In the genomic region with DNA sequence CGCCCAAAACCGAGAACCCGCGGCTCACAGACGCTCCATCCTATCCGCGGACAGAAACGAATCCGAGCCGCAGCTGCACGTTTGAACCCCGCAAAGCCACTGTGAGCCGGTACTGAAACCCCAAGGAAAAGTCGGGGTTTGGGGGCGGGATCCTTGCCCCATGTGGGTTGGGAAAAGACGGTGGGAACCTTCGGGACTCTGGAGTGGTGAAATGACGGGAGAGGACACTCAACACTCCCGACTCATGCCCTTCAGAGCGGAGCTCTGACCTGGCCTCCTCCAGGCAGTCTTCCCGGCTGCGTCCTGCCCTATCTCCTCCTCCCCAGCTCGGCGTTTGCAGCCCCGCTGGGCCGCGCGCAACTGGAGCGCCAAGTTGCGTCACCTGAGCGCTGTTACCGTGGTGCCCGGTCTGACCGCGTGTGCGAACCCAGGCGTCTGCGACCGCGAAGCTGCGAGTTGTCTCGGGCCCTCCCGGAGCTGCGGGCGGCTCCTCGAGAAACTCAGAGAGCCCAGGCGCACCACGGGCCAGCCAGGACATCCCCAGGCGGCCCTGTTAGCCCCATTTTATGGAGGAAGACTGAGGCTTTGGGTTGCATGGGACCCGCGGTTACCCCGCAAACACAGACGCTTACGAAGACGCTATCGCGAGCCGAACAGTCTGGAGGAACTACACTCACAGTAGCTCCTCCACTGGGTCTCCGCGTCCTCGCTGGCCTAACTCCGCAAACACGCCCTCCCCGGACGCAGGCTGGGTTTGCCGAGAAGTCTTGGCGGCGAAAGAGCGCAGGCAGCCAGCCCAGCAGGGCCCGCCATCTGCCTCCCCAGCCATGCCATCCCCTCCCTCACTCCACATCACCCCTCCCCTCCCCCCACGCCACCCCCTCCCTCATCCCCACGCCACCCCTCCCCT, we compare ENCODE assay signal across 3 cellular contexts.
TF ChIP-seq lines count a peak whose summit lies in the region.

No MANE protein-coding gene starts in this region.

TF ChIP-seq in SK-N-SH, 30 proteins besides CTCF, POLR2A, EP300 and RAD21:
- no peak for TF ChIP-seq RFX5 (IDR thresholded peaks at IDR 0.05; ENCODE audit: low read length)
- TF ChIP-seq TEAD4 (IDR thresholded peaks at IDR 0.05; ENCODE audit: borderline replicate concordance, insufficient read depth): no peak
- TF ChIP-seq, protein P1, sequence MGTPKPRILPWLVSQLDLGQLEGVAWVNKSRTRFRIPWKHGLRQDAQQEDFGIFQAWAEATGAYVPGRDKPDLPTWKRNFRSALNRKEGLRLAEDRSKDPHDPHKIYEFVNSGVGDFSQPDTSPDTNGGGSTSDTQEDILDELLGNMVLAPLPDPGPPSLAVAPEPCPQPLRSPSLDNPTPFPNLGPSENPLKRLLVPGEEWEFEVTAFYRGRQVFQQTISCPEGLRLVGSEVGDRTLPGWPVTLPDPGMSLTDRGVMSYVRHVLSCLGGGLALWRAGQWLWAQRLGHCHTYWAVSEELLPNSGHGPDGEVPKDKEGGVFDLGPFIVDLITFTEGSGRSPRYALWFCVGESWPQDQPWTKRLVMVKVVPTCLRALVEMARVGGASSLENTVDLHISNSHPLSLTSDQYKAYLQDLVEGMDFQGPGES (IDR thresholded peaks at IDR 0.05; ENCODE audit: low read depth, low read length): no peak
- TF ChIP-seq SMC3 (IDR thresholded peaks at IDR 0.05; ENCODE audit: low read depth, low read length): no peak
- TF ChIP-seq GATA2 (CRISPR knock-in tag; IDR thresholded peaks at IDR 0.05): no peak
- no peak for TF ChIP-seq TCF12 (IDR thresholded peaks at IDR 0.05)
- no peak for TF ChIP-seq POLR2AphosphoS5 (IDR thresholded peaks at IDR 0.05; ENCODE audit: low read depth, low read length)
- no peak for TF ChIP-seq MXI1 (IDR thresholded peaks at IDR 0.05; ENCODE audit: low read depth, low read length)
- TF ChIP-seq, protein P2, sequence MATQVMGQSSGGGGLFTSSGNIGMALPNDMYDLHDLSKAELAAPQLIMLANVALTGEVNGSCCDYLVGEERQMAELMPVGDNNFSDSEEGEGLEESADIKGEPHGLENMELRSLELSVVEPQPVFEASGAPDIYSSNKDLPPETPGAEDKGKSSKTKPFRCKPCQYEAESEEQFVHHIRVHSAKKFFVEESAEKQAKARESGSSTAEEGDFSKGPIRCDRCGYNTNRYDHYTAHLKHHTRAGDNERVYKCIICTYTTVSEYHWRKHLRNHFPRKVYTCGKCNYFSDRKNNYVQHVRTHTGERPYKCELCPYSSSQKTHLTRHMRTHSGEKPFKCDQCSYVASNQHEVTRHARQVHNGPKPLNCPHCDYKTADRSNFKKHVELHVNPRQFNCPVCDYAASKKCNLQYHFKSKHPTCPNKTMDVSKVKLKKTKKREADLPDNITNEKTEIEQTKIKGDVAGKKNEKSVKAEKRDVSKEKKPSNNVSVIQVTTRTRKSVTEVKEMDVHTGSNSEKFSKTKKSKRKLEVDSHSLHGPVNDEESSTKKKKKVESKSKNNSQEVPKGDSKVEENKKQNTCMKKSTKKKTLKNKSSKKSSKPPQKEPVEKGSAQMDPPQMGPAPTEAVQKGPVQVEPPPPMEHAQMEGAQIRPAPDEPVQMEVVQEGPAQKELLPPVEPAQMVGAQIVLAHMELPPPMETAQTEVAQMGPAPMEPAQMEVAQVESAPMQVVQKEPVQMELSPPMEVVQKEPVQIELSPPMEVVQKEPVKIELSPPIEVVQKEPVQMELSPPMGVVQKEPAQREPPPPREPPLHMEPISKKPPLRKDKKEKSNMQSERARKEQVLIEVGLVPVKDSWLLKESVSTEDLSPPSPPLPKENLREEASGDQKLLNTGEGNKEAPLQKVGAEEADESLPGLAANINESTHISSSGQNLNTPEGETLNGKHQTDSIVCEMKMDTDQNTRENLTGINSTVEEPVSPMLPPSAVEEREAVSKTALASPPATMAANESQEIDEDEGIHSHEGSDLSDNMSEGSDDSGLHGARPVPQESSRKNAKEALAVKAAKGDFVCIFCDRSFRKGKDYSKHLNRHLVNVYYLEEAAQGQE (IDR thresholded peaks at IDR 0.05; ENCODE audit: low read depth, low read length): no peak
- no peak for TF ChIP-seq YY1 (IDR thresholded peaks at IDR 0.05; ENCODE audit: low read depth)
TF ChIP-seq in SK-N-SH: peak in this region for 0.

TF ChIP-seq in SK-N-SH treated with all-trans-retinoic acid at 6 μM for 48 hours, 23 proteins besides CTCF, POLR2A, EP300 and RAD21 (continues in another document):
- TF ChIP-seq, protein P3, sequence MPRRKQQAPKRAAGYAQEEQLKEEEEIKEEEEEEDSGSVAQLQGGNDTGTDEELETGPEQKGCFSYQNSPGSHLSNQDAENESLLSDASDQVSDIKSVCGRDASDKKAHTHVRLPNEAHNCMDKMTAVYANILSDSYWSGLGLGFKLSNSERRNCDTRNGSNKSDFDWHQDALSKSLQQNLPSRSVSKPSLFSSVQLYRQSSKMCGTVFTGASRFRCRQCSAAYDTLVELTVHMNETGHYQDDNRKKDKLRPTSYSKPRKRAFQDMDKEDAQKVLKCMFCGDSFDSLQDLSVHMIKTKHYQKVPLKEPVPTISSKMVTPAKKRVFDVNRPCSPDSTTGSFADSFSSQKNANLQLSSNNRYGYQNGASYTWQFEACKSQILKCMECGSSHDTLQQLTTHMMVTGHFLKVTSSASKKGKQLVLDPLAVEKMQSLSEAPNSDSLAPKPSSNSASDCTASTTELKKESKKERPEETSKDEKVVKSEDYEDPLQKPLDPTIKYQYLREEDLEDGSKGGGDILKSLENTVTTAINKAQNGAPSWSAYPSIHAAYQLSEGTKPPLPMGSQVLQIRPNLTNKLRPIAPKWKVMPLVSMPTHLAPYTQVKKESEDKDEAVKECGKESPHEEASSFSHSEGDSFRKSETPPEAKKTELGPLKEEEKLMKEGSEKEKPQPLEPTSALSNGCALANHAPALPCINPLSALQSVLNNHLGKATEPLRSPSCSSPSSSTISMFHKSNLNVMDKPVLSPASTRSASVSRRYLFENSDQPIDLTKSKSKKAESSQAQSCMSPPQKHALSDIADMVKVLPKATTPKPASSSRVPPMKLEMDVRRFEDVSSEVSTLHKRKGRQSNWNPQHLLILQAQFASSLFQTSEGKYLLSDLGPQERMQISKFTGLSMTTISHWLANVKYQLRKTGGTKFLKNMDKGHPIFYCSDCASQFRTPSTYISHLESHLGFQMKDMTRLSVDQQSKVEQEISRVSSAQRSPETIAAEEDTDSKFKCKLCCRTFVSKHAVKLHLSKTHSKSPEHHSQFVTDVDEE (CRISPR knock-in tag; IDR thresholded peaks at IDR 0.05): no peak
- TF ChIP-seq CSDC2 (CRISPR knock-in tag; IDR thresholded peaks at IDR 0.05) (no peak), OSR1 (CRISPR knock-in tag; IDR thresholded peaks at IDR 0.05) (no peak), BACH2 (CRISPR knock-in tag; IDR thresholded peaks at IDR 0.05; ENCODE audit: borderline replicate concordance) (no peak), ISL1 (CRISPR knock-in tag; IDR thresholded peaks at IDR 0.05) (no peak), ZC3H10 (CRISPR knock-in tag; IDR thresholded peaks at IDR 0.05) (no peak), TCF4 (CRISPR knock-in tag; IDR thresholded peaks at IDR 0.05; ENCODE audit: borderline replicate concordance) (no peak), ESRRG (CRISPR knock-in tag; IDR thresholded peaks at IDR 0.05) (no peak), GLIS3 (CRISPR knock-in tag; IDR thresholded peaks at IDR 0.05) (no peak), ZNF565 (CRISPR knock-in tag; conservative IDR thresholded peaks at IDR 0.05; ENCODE audit: low read depth) (no peak), ZNF70 (CRISPR knock-in tag; IDR thresholded peaks at IDR 0.05) (no peak)
- TF ChIP-seq, protein P4, sequence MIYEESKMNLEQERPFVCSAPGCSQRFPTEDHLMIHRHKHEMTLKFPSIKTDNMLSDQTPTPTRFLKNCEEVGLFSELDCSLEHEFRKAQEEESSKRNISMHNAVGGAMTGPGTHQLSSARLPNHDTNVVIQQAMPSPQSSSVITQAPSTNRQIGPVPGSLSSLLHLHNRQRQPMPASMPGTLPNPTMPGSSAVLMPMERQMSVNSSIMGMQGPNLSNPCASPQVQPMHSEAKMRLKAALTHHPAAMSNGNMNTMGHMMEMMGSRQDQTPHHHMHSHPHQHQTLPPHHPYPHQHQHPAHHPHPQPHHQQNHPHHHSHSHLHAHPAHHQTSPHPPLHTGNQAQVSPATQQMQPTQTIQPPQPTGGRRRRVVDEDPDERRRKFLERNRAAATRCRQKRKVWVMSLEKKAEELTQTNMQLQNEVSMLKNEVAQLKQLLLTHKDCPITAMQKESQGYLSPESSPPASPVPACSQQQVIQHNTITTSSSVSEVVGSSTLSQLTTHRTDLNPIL (CRISPR knock-in tag; IDR thresholded peaks at IDR 0.05; ENCODE audit: low read depth): no peak
- TF ChIP-seq, protein P5, sequence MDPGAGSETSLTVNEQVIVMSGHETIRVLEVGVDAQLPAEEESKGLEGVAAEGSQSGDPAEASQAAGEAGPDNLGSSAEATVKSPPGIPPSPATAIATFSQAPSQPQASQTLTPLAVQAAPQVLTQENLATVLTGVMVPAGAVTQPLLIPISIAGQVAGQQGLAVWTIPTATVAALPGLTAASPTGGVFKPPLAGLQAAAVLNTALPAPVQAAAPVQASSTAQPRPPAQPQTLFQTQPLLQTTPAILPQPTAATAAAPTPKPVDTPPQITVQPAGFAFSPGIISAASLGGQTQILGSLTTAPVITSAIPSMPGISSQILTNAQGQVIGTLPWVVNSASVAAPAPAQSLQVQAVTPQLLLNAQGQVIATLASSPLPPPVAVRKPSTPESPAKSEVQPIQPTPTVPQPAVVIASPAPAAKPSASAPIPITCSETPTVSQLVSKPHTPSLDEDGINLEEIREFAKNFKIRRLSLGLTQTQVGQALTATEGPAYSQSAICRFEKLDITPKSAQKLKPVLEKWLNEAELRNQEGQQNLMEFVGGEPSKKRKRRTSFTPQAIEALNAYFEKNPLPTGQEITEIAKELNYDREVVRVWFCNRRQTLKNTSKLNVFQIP (CRISPR knock-in tag; IDR thresholded peaks at IDR 0.05; ENCODE audit: borderline replicate concordance, low read depth): no peak

TF ChIP-seq in H1, 55 proteins besides CTCF, POLR2A, EP300 and RAD21:
- TF ChIP-seq, protein P6, sequence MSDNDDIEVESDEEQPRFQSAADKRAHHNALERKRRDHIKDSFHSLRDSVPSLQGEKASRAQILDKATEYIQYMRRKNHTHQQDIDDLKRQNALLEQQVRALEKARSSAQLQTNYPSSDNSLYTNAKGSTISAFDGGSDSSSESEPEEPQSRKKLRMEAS (IDR thresholded peaks at IDR 0.05): peak; percentile 96
- TF ChIP-seq CREB1 (IDR thresholded peaks at IDR 0.05) (peak; percentile 85), PHF8 (conservative IDR thresholded peaks at IDR 0.05; ENCODE audit: low read depth, low read length) (0 out of 2 replicates have a peak, but pooled peaks have one; percentile 20), EZH2 (IDR thresholded peaks at IDR 0.05; ENCODE audit: low read depth, low read length, severe bottlenecking) (peak; percentile 97), RNF2 (IDR thresholded peaks at IDR 0.05; ENCODE audit: borderline replicate concordance, low read depth, low read length, missing control alignments, poor library complexity, severe bottlenecking) (peak; percentile 91), FOSL1 (IDR thresholded peaks at IDR 0.05; ENCODE audit: insufficient read depth, low read depth, low read length) (no peak), KDM1A (IDR thresholded peaks at IDR 0.05; ENCODE audit: borderline replicate concordance, low read length) (peak; percentile 38; the same call in 1 of the 2 replicates), SP1 (IDR thresholded peaks at IDR 0.05; ENCODE audit: low read depth, low read length) (no peak), SIRT6 (IDR thresholded peaks at IDR 0.05; ENCODE audit: low read length) (no peak), SUZ12 (IDR thresholded peaks at IDR 0.05; ENCODE audit: low read length) (peak; percentile 100), TBP (IDR thresholded peaks at IDR 0.05; ENCODE audit: low read depth, low read length) (peak; percentile 38; the same call in 1 of the 2 replicates), TAF1 (IDR thresholded peaks at IDR 0.05; ENCODE audit: low read depth, low read length) (peak; percentile 18; the same call in 1 of the 2 replicates), KDM4A (IDR thresholded peaks at IDR 0.05; ENCODE audit: low read depth, low read length, severe bottlenecking) (peak; percentile 36), CEBPB (IDR thresholded peaks at IDR 0.05; ENCODE audit: low read depth, low read length) (peak; percentile 90)
- TF ChIP-seq, protein P7, sequence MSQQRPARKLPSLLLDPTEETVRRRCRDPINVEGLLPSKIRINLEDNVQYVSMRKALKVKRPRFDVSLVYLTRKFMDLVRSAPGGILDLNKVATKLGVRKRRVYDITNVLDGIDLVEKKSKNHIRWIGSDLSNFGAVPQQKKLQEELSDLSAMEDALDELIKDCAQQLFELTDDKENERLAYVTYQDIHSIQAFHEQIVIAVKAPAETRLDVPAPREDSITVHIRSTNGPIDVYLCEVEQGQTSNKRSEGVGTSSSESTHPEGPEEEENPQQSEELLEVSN (IDR thresholded peaks at IDR 0.05): peak; percentile 94
